ENCODE assay signal across 30 cellular contexts in genomic region chr1:107272321-107272720, GRCh38.
"Had no signal": no experiment of that assay in that cellular context is flagged by ENCODE, and none has a peak within 500 bp of the region (broad histone marks: within the 10 kb centered on the region; RNA-seq: fewer than 3 reads in every experiment).

No MANE protein-coding gene starts in this region.

- H3K27me3 ChIP-seq: ascending aorta, breast epithelium, dorsolateral prefrontal cortex, esophagus muscularis mucosa, gastroesophageal sphincter had no signal

- H3K4me3 Mint-ChIP-seq: activated CD4-positive, alpha-beta memory T cell treated with anti-CD3 and anti-CD28 coated beads for 36 hours; activated CD4-positive, alpha-beta T cell treated with anti-CD3 and anti-CD28 coated beads for 36 hours; activated CD4-positive, alpha-beta T cell treated with anti-CD3 and anti-CD28 coated beads, Interleukin-2, amount 10 ng/mL, durations not matched to agents 24 days and 14 days; activated CD8-positive, alpha-beta T cell treated with anti-CD3 and anti-CD28 coated beads, Interleukin-2, amount 10 ng/mL, durations not matched to agents 7 days and 5 days; activated naive CD4-positive, alpha-beta T cell treated with anti-CD3 and anti-CD28 coated beads, Interleukin-2, amount 10 ng/mL, durations not matched to agents 7 days and 5 days; activated naive CD8-positive, alpha-beta T cell treated with anti-CD3 and anti-CD28 coated beads, Interleukin-2, amount 10 ng/mL, durations not matched to agents 7 days and 5 days; activated T-cell treated with anti-CD3 and anti-CD28 coated beads, Interleukin-2, amount 50 U/mL, for 24 hours; activated T-cell treated with anti-CD3 and anti-CD28 coated beads, Interleukin-2, amount 50 U/mL, for 72 hours; brain; central memory CD8-positive, alpha-beta T cell; dendritic cell treated with granulocyte-macrophage colony-stimulating factor and Interleukin-4, amounts not matched to agents 40 ng/mL and 50 ng/mL, for 4 days; endodermal cell had no signal

- H3K4me1 ChIP-seq: ascending aorta, breast epithelium, esophagus muscularis mucosa, gastroesophageal sphincter had no signal

- H3K9me3 Mint-ChIP-seq: activated CD4-positive, alpha-beta memory T cell treated with anti-CD3 and anti-CD28 coated beads for 36 hours; activated CD4-positive, alpha-beta T cell treated with anti-CD3 and anti-CD28 coated beads, Interleukin-2, amount 10 ng/mL, durations not matched to agents 24 days and 14 days; activated naive CD4-positive, alpha-beta T cell treated with anti-CD3 and anti-CD28 coated beads, Interleukin-2, amount 10 ng/mL, durations not matched to agents 7 days and 5 days; activated naive CD4-positive, alpha-beta T cell treated with anti-CD3 and anti-CD28 coated beads, Interleukin-2, amount 50 U/mL, for 72 hours; activated naive CD8-positive, alpha-beta T cell treated with anti-CD3 and anti-CD28 coated beads, Interleukin-2, amount 10 ng/mL, durations not matched to agents 7 days and 5 days; activated T-cell treated with anti-CD3 and anti-CD28 coated beads, Interleukin-2, amount 50 U/mL, for 24 hours; activated T-cell treated with anti-CD3 and anti-CD28 coated beads, Interleukin-2, amount 50 U/mL, for 72 hours; brain; central memory CD8-positive, alpha-beta T cell; dendritic cell treated with granulocyte-macrophage colony-stimulating factor and Interleukin-4, amounts not matched to agents 40 ng/mL and 50 ng/mL, for 4 days; endodermal cell had no signal

- H3K4me1 Mint-ChIP-seq: activated CD4-positive, alpha-beta T cell treated with anti-CD3 and anti-CD28 coated beads, Interleukin-2, amount 10 ng/mL, durations not matched to agents 24 days and 14 days; activated naive CD4-positive, alpha-beta T cell treated with anti-CD3 and anti-CD28 coated beads, Interleukin-2, amount 10 ng/mL, durations not matched to agents 7 days and 5 days; brain; central memory CD8-positive, alpha-beta T cell had no signal

- H3K36me3 ChIP-seq: ascending aorta, breast epithelium, esophagus muscularis mucosa, gastroesophageal sphincter had no signal

- H3K9me3 ChIP-seq: ascending aorta, breast epithelium, esophagus muscularis mucosa, gastroesophageal sphincter had no signal

- H3K36me3 Mint-ChIP-seq: activated CD4-positive, alpha-beta memory T cell treated with anti-CD3 and anti-CD28 coated beads for 36 hours; activated naive CD4-positive, alpha-beta T cell treated with anti-CD3 and anti-CD28 coated beads, Interleukin-2, amount 10 ng/mL, durations not matched to agents 7 days and 5 days; activated naive CD4-positive, alpha-beta T cell treated with anti-CD3 and anti-CD28 coated beads, Interleukin-2, amount 50 U/mL, for 72 hours; activated naive CD8-positive, alpha-beta T cell treated with anti-CD3 and anti-CD28 coated beads, Interleukin-2, amount 10 ng/mL, durations not matched to agents 7 days and 5 days; brain had no signal

- H3K27me3 Mint-ChIP-seq: activated CD4-positive, alpha-beta memory T cell treated with anti-CD3 and anti-CD28 coated beads for 36 hours; activated CD4-positive, alpha-beta T cell treated with anti-CD3 and anti-CD28 coated beads, Interleukin-2, amount 10 ng/mL, durations not matched to agents 24 days and 14 days; activated naive CD4-positive, alpha-beta T cell treated with anti-CD3 and anti-CD28 coated beads, Interleukin-2, amount 10 ng/mL, durations not matched to agents 7 days and 5 days; activated naive CD8-positive, alpha-beta T cell treated with anti-CD3 and anti-CD28 coated beads, Interleukin-2, amount 10 ng/mL, durations not matched to agents 7 days and 5 days; activated T-cell treated with anti-CD3 and anti-CD28 coated beads, Interleukin-2, amount 50 U/mL, for 24 hours; central memory CD8-positive, alpha-beta T cell; dendritic cell treated with granulocyte-macrophage colony-stimulating factor and Interleukin-4, amounts not matched to agents 40 ng/mL and 50 ng/mL, for 4 days had no signal

- H3K27ac Mint-ChIP-seq: activated CD4-positive, alpha-beta memory T cell treated with anti-CD3 and anti-CD28 coated beads for 36 hours; activated CD4-positive, alpha-beta T cell treated with anti-CD3 and anti-CD28 coated beads for 36 hours; activated CD4-positive, alpha-beta T cell treated with anti-CD3 and anti-CD28 coated beads, Interleukin-2, amount 10 ng/mL, durations not matched to agents 24 days and 14 days; activated CD8-positive, alpha-beta T cell treated with anti-CD3 and anti-CD28 coated beads, Interleukin-2, amount 10 ng/mL, durations not matched to agents 7 days and 5 days; activated naive CD4-positive, alpha-beta T cell treated with anti-CD3 and anti-CD28 coated beads, Interleukin-2, amount 10 ng/mL, durations not matched to agents 7 days and 5 days; activated naive CD4-positive, alpha-beta T cell treated with anti-CD3 and anti-CD28 coated beads, Interleukin-2, amount 50 U/mL, for 72 hours; activated naive CD8-positive, alpha-beta T cell treated with anti-CD3 and anti-CD28 coated beads, Interleukin-2, amount 10 ng/mL, durations not matched to agents 7 days and 5 days; activated T-cell treated with anti-CD3 and anti-CD28 coated beads, Interleukin-2, amount 50 U/mL, for 24 hours; activated T-cell treated with anti-CD3 and anti-CD28 coated beads, Interleukin-2, amount 50 U/mL, for 72 hours; brain; dendritic cell treated with granulocyte-macrophage colony-stimulating factor and Interleukin-4, amounts not matched to agents 40 ng/mL and 50 ng/mL, for 4 days had no signal

- H3K27ac ChIP-seq: ascending aorta, breast epithelium, coronary artery, dorsolateral prefrontal cortex, esophagus muscularis mucosa, gastroesophageal sphincter had no signal

- H3K4me3 ChIP-seq: ascending aorta, breast epithelium, coronary artery, dorsolateral prefrontal cortex, esophagus muscularis mucosa, gastroesophageal sphincter had no signal

- DNase-seq: activated CD4-positive, alpha-beta memory T cell treated with anti-CD3 and anti-CD28 coated beads for 36 hours; activated CD4-positive, alpha-beta T cell treated with anti-CD3 and anti-CD28 coated beads for 36 hours; activated CD4-positive, alpha-beta T cell treated with anti-CD3 and anti-CD28 coated beads, Interleukin-2, amount 10 ng/mL, durations not matched to agents 24 days and 14 days; activated CD4-positive, CD25-positive, alpha-beta regulatory T cell; activated CD4-positive, CD25-positive, alpha-beta regulatory T cell treated with anti-CD3 and anti-CD28 coated beads, Interleukin-2, amount 50 U/mL, for 72 hours; activated CD8-positive, alpha-beta memory T cell treated with anti-CD3 and anti-CD28 coated beads, Interleukin-2, amount 50 U/mL, for 48 hours; activated CD8-positive, alpha-beta T cell treated with anti-CD3 and anti-CD28 coated beads, Interleukin-2, amount 10 ng/mL, durations not matched to agents 7 days and 5 days; activated gamma-delta T cell; activated naive CD4-positive, alpha-beta T cell; activated naive CD4-positive, alpha-beta T cell treated with anti-CD3 and anti-CD28 coated beads, Interleukin-2, amount 10 ng/mL, durations not matched to agents 7 days and 5 days; activated naive CD8-positive, alpha-beta T cell treated with anti-CD3 and anti-CD28 coated beads, Interleukin-2, amount 10 ng/mL, durations not matched to agents 7 days and 5 days; activated T-cell treated with anti-CD3 and anti-CD28 coated beads for 4 hours; activated T-cell treated with anti-CD3 and anti-CD28 coated beads, Interleukin-2, amount 50 U/mL, for 24 hours; activated T-cell treated with anti-CD3 and anti-CD28 coated beads, Interleukin-2, amount 50 U/mL, for 72 hours; dorsolateral prefrontal cortex; effector memory CD4-positive, alpha-beta T cell; endodermal cell; erythroblast; foreskin melanocyte; head of caudate nucleus; T-helper 2 cell had no signal
